1 cellular context compared by ENCODE assay signal in genomic region chr3:16177962-16178627, GRCh38.
TF ChIP-seq lines count a peak whose summit lies in the region.

No MANE protein-coding gene starts in this region.

TF ChIP-seq in K562, 482 proteins besides CTCF, POLR2A, EP300 and RAD21 (continued from another document):
- 0 out of 4 replicates have a peak, but pooled peaks of 1 of the 2 experiments have one; percentile 63 for TF ChIP-seq KDM4B (IDR thresholded peaks at IDR 0.05; ENCODE audit: borderline replicate concordance in 2 of 2, low read depth in 1 of 2)
- TF ChIP-seq ZNF354B (CRISPR knock-in tag; IDR thresholded peaks at IDR 0.05): no peak
- 0 out of 2 replicates have a peak, but pooled peaks have one; percentile 34 for TF ChIP-seq BHLHE40 (IDR thresholded peaks at IDR 0.05; ENCODE audit: low read length)
- no peak for TF ChIP-seq SMAD1 (IDR thresholded peaks at IDR 0.05; ENCODE audit: low read depth, low read length, partially characterized antibody)
- peak; percentile 79 for TF ChIP-seq CTCFL (IDR thresholded peaks at IDR 0.05; ENCODE audit: borderline replicate concordance, insufficient read depth, low read depth, low read length, poor library complexity, severe bottlenecking)
- no peak for TF ChIP-seq EP400 (IDR thresholded peaks at IDR 0.05)
- peak; percentile 71 to 77 for TF ChIP-seq NRF1 (conservative IDR thresholded peaks at IDR 0.05 in 1 of 2, IDR thresholded peaks at IDR 0.05 in 1 of 2)
- no peak for TF ChIP-seq ELF4 (CRISPR knock-in tag; IDR thresholded peaks at IDR 0.05)
- TF ChIP-seq ZNF274 (IDR thresholded peaks at IDR 0.05; ENCODE audit: borderline replicate concordance, low read depth, low read length): no peak
- TF ChIP-seq JUND (IDR thresholded peaks at IDR 0.05; ENCODE audit: borderline replicate concordance, low read depth, low read length): peak; percentile 50
- no peak for TF ChIP-seq JUND (tag; IDR thresholded peaks at IDR 0.05; ENCODE audit: borderline replicate concordance, low read depth, low read length)
- peak; percentile 38; the same call in 1 of the 2 replicates for TF ChIP-seq CTBP1 (IDR thresholded peaks at IDR 0.05; ENCODE audit: borderline replicate concordance)
- TF ChIP-seq, protein P1, sequence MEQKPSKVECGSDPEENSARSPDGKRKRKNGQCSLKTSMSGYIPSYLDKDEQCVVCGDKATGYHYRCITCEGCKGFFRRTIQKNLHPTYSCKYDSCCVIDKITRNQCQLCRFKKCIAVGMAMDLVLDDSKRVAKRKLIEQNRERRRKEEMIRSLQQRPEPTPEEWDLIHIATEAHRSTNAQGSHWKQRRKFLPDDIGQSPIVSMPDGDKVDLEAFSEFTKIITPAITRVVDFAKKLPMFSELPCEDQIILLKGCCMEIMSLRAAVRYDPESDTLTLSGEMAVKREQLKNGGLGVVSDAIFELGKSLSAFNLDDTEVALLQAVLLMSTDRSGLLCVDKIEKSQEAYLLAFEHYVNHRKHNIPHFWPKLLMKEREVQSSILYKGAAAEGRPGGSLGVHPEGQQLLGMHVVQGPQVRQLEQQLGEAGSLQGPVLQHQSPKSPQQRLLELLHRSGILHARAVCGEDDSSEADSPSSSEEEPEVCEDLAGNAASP (IDR thresholded peaks at IDR 0.05): no peak
- peak; percentile 77; the same call in 1 of the 2 replicates for TF ChIP-seq RB1 (IDR thresholded peaks at IDR 0.05; ENCODE audit: low read depth)
- TF ChIP-seq HDAC1 (IDR thresholded peaks at IDR 0.05): no peak
- TF ChIP-seq EHMT2 (IDR thresholded peaks at IDR 0.05): no peak
- no peak for TF ChIP-seq NFE2 (IDR thresholded peaks at IDR 0.05; ENCODE audit: low read depth)
- no peak for TF ChIP-seq EZH2 (IDR thresholded peaks at IDR 0.05; ENCODE audit: borderline replicate concordance, low read depth, low read length)
- TF ChIP-seq RBM25 (IDR thresholded peaks at IDR 0.05; ENCODE audit: low read depth, low read length, severe bottlenecking): no peak
- TF ChIP-seq YY1 (IDR thresholded peaks at IDR 0.05; ENCODE audit: borderline replicate concordance in 1 of 3, control insufficient read depth in 1 of 3, extremely low read depth in 1 of 3, insufficient read depth in 3 of 3, insufficient read length in 1 of 3, insufficient replicate concordance in 2 of 3, low read depth in 1 of 3, low read length in 2 of 3): peak in 1 of 3 experiments; percentile 12
- no peak for TF ChIP-seq ZNF668 (CRISPR knock-in tag; IDR thresholded peaks at IDR 0.05)
- TF ChIP-seq HLTF (IDR thresholded peaks at IDR 0.05): 0 out of 2 replicates have a peak, but pooled peaks have one; percentile 22
- TF ChIP-seq NR4A1 (CRISPR knock-in tag; IDR thresholded peaks at IDR 0.05): no peak
- TF ChIP-seq NR4A1 (tag; IDR thresholded peaks at IDR 0.05): no peak
- TF ChIP-seq TGIF2 (CRISPR knock-in tag; IDR thresholded peaks at IDR 0.05): no peak
- no peak for TF ChIP-seq CREB1 (IDR thresholded peaks at IDR 0.05)
- no peak for TF ChIP-seq CREB1 (CRISPR knock-in tag; IDR thresholded peaks at IDR 0.05)
- TF ChIP-seq NFIC (IDR thresholded peaks at IDR 0.05): no peak
- TF ChIP-seq SMC3 (conservative IDR thresholded peaks at IDR 0.05; ENCODE audit: insufficient read depth, low read depth, low read length): peak; percentile 90
- 0 out of 4 replicates have a peak, but pooled peaks of 1 of the 2 experiments have one; percentile 31 for TF ChIP-seq MAZ (CRISPR knock-in tag; conservative IDR thresholded peaks at IDR 0.05 in 1 of 2, IDR thresholded peaks at IDR 0.05 in 1 of 2)
- TF ChIP-seq ESRRA (IDR thresholded peaks at IDR 0.05; ENCODE audit: borderline replicate concordance, low read depth): peak; percentile 13; the same call in 1 of the 2 replicates
- TF ChIP-seq FOXJ3 (CRISPR knock-in tag; IDR thresholded peaks at IDR 0.05): no peak
- no peak for TF ChIP-seq SRSF3 (IDR thresholded peaks at IDR 0.05; ENCODE audit: insufficient read depth, low read length)
- no peak for TF ChIP-seq IRF2 (CRISPR knock-in tag; IDR thresholded peaks at IDR 0.05)
- 0 out of 2 replicates have a peak, but pooled peaks have one; percentile 52 for TF ChIP-seq LARP7 (IDR thresholded peaks at IDR 0.05)
- TF ChIP-seq, protein P2, sequence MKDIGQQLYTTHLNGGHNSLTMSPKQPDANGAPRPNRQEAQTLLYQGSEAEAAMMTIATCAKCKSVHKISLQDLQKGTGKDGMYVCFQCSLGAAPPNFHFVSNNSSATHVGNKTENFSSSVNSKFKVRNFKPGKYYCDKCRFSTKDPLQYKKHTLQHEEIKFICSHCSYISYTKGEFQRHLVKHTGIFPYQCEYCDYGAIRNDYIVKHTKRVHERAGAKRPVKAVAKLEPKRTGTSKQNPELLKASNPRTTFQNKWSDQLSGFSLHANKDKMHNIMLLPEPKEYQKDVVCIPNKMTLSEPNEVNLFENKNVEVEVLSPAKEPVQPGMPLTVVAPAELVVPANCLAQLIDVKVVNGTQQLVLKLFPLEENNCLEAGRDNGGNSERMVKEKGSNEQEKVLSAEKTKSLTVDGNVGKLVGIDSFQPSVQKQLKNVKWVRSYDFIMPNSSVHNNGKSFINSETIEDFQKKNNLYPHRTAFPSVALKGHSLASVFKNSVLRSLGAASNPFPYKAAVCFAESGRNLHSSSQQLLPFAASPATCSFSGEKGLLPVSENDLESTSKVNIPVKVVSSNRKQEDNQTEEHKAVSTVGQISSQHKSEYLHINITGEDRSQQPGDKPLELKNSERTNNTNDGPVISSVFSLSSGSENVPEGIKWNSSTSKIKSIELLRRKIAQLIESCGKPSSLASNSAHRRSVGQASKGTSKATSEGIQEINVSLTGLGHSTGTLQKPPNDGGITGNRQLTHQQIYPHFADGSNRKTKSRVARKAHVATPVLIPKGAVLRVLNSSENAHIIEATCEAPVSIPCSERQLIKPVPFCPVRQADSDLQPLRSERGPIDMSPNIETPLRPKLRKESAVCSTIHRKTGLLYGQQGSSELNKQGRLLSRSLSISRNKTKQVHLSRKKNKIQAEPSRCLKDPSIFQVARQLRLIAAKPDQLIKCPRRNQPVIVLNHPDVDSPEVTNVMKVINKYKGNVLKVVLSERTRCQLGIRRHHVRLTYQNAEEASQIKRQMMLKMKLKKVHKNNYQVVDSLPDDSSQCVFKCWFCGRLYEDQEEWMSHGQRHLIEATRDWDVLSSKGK (CRISPR knock-in tag; IDR thresholded peaks at IDR 0.05): no peak
- peak; percentile 7; the same call in 1 of the 2 replicates for TF ChIP-seq CBFB (CRISPR knock-in tag; IDR thresholded peaks at IDR 0.05)
- peak; percentile 8; the same call in 1 of the 2 replicates for TF ChIP-seq KLF16 (IDR thresholded peaks at IDR 0.05)
